In the genomic region with DNA sequence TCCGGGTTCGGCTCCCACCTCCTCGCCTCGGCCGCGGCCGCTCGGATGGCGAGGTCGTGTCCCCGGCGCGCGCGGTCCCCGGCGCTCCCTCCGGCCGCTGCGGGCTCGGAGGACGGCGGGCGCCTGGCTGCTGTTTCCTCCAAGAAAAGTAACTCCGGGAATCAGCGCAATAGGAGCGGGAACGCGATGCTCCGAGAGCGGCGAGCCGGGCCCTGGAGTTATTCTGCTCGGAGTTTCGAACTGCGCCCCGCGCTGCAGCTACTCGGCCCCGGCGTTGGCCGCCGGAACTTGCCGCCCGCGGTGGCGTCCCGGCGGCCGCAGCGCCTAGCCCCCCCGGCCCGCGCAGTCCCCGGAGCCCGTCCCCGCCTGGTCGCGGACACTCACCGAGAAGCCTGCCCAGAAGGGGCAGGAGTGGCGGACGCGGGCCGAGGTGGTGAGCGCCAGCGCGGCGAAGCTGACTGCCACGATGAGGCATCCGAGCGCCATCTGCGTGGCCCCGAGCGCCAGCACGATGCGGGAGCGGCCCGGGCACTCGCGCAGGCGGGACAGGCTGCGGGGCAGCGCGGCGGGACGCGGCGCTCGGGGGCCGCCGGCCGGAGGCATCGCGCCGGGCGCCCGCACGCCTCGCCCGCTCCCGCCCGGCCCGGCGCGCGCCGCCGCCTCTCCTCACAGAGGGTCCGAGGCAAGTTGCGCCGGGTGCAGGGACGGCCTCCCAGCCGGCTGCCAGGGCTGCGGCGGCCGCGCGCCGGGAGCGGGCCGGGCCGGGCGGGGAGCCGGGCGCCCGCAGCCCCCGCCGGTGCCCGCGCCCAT, we compare ENCODE assay signal across 9 cellular contexts.
DNase-seq lines count a peak whose midpoint lies in the region; ATAC-seq, FAIRE-seq and TF ChIP-seq lines count a peak whose summit lies in the region.
"Had no signal": no experiment of that assay in that cellular context is flagged by ENCODE, and none has a peak within 500 bp of the region (broad histone marks: within the 10 kb centered on the region; RNA-seq: fewer than 3 reads in every experiment).

No MANE protein-coding gene starts in this region.

- ATAC-seq in thoracic aorta (ENCODE audit: insufficient number of reproducible peaks, low FRiP score, low read depth): no peak
- ATAC-seq in HG03460 (IDR thresholded peaks at IDR 0.05; ENCODE audit: unreplicated experiment): no peak
- ATAC-seq in GM19395 (IDR thresholded peaks at IDR 0.05; ENCODE audit: unreplicated experiment): no peak

- peaks cover 22% of the 10 kb centered on the region for H3K27me3 ChIP-seq in bronchial epithelial cell (ENCODE audit: control insufficient read depth, insufficient read depth, low read length)
- no peaks in the 10 kb centered on the region for H3K27me3 ChIP-seq in thoracic aorta (replicated peaks; ENCODE audit: insufficient read depth)

- TF ChIP-seq CTCF in bronchial epithelial cell (IDR thresholded peaks at IDR 0.05; ENCODE audit: insufficient read depth, low read length, severe bottlenecking): no peak
- TF ChIP-seq CTCF in thoracic aorta (IDR thresholded peaks at IDR 0.05): no peak

- H3K27ac ChIP-seq in thoracic aorta: no peak overlapping the region

- H3K9me3 ChIP-seq in thoracic aorta: no peaks in the 10 kb centered on the region

- H3K4me3 ChIP-seq in bronchial epithelial cell (ENCODE audit: low read depth, low read length) (peak overlapping the region; percentile 20), thoracic aorta (peak overlapping the region; percentile 73)

- no peak for FAIRE-seq in bronchial epithelial cell (lab: Jason Lieb, UNC)

- H3K36me3 ChIP-seq in bronchial epithelial cell (ENCODE audit: control insufficient read depth, insufficient read depth, low read length) (no peaks in the 10 kb centered on the region), thoracic aorta (no peaks in the 10 kb centered on the region)

- DNase-seq in NCI-H345 (lab: John Stamatoyannopoulos, UW) (peak; percentile 35), NCI-H345 treated with DMSO at 0.1 percent for 48 hours (lab: John Stamatoyannopoulos, UW; ENCODE audit: unreplicated experiment) (no peak), bronchial epithelial cell (ENCODE audit: low read depth) (no peak), kidney tubule cell (ENCODE audit: low spot score) (peak; percentile 38), thoracic aorta (ENCODE audit: low spot score) (no peak)
- no peak for DNase-seq in activated CD4-positive, CD25-positive, alpha-beta regulatory T cell treated with anti-CD3 and anti-CD28 coated beads, Interleukin-2, amount 50 U/mL, for 72 hours
- DNase-seq: CD8-positive, alpha-beta memory T cell had no signal

- peaks cover 0 to 5% of the 10 kb centered on the region in 2 donors for H3K4me1 ChIP-seq in thoracic aorta (ENCODE audit: control insufficient read depth in 1 of 2, low read depth in 2 of 2)

Comparison
In these comparisons a context has a peak if more than half of its experiments do, and no peak if none do; other contexts are left out.
1. DNase-seq: peak in NCI-H345 (single experiment) and kidney tubule cell (single experiment); none in NCI-H345 treated with DMSO at 0.1 percent for 48 hours (single experiment), bronchial epithelial cell (single experiment), thoracic aorta (single experiment) and activated CD4-positive, CD25-positive, alpha-beta regulatory T cell treated with anti-CD3 and anti-CD28 coated beads, Interleukin-2, amount 50 U/mL, for 72 hours (single experiment).